9 cellular contexts compared by ENCODE assay signal in genomic region chr12:89390802-89391673, GRCh38. TPM values are rescaled to one million over a fixed set of nuclear protein-coding genes. Genes with fewer than 3 reads are reported as not detected.
DNase-seq lines count a peak whose midpoint lies in the region; ATAC-seq and TF ChIP-seq lines count a peak whose summit lies in the region.
"Had no signal": no experiment of that assay in that cellular context is flagged by ENCODE, and none has a peak within 500 bp of the region (broad histone marks: within the 10 kb centered on the region; RNA-seq: fewer than 3 reads in every experiment).

No MANE protein-coding gene starts in this region.

- H3K9me3 ChIP-seq in mesodermal cell (ENCODE audit: control insufficient read depth, low read length): no peaks in the 10 kb centered on the region

- no peak for ATAC-seq in GM18858 (IDR thresholded peaks at IDR 0.05; ENCODE audit: unreplicated experiment)
- no peak for ATAC-seq in T-cell (replicated peaks in 1 of 4)

- peaks cover 3% of the 10 kb centered on the region for H3K36me3 Mint-ChIP-seq in T-cell

- WGBS in mesodermal cell (ENCODE audit: insufficient coverage in 2 of 2), 2 experiments: 70 to 71% methylated on average over 2 to 3 of the region's 3 CpGs

- H3K36me3 ChIP-seq in brain microvascular endothelial cell (replicated peaks) (no peaks in the 10 kb centered on the region), mesodermal cell (ENCODE audit: control insufficient read depth, insufficient read depth, low read length) (no peaks in the 10 kb centered on the region)

- CTCF ChIA-PET in T-cell (lab: Charles Lee): no interaction called here

- no peaks in the 10 kb centered on the region for H3K9me3 Mint-ChIP-seq in T-cell

- no peak overlapping the region for H3K4me3 Mint-ChIP-seq in T-cell

- intact Hi-C loops in dorsolateral prefrontal cortex (cut with DNase I): no loop called here

- peaks cover 15 to 18% (median 16%) of the 10 kb centered on the region in 3 donors for H3K4me1 Mint-ChIP-seq in T-cell

- in situ Hi-C loops in brain microvascular endothelial cell (cut with HindIII; ENCODE audit: low pct_ligation_motif_present, low sequenced_read_pairs): no loop called here

- H3K4me1 ChIP-seq in mesodermal cell (ENCODE audit: control insufficient read depth, insufficient read depth, low read length, poor library complexity, severe bottlenecking): peaks cover 31% of the 10 kb centered on the region

- TF ChIP-seq CTCF in AG09309 (IDR thresholded peaks at IDR 0.05; ENCODE audit: control insufficient read depth, insufficient read depth, low read depth, low read length, missing control alignments) (no peak), brain microvascular endothelial cell (IDR thresholded peaks at IDR 0.05; ENCODE audit: low read depth, low read length, missing control alignments) (no peak), dorsolateral prefrontal cortex (IDR thresholded peaks at IDR 0.05 in 54 of 56, conservative IDR thresholded peaks at IDR 0.05 in 2 of 56; ENCODE audit: low read depth in 1 of 56, partially characterized antibody in 56 of 56) (no peak)

- H3K27ac ChIP-seq in brain microvascular endothelial cell (peak overlapping the region; percentile 48), mesodermal cell (ENCODE audit: low read depth, low read length, severe bottlenecking) (peak overlapping the region; percentile 55), dorsolateral prefrontal cortex (no peak overlapping the region)

- POLR2A ChIA-PET in T-cell (lab: Charles Lee): no interaction called here

- H3K4me3 ChIP-seq in AG09309 (ENCODE audit: control insufficient read depth, low read depth, low read length) (no peak overlapping the region), brain microvascular endothelial cell (ENCODE audit: low read depth, low read length) (no peak overlapping the region), mesodermal cell (ENCODE audit: extremely low read depth, insufficient read depth, low read length, poor library complexity, severe bottlenecking) (no peak overlapping the region), dorsolateral prefrontal cortex (no peak overlapping the region)

- H3K27me3 Mint-ChIP-seq in T-cell: no peaks in the 10 kb centered on the region

- H3K27ac Mint-ChIP-seq in T-cell: no peak overlapping the region

- no peaks in the 10 kb centered on the region for H3K27me3 ChIP-seq in brain microvascular endothelial cell (replicated peaks)
- H3K27me3 ChIP-seq in dorsolateral prefrontal cortex: no peaks in the 10 kb centered on the region

- DNase-seq in AG09309 (ENCODE audit: low read depth) (peak; percentile 73), LHCN-M2 (ENCODE audit: low read depth) (peak; percentile 97), brain microvascular endothelial cell (peak; percentile 84), T-cell (no peak), dorsolateral prefrontal cortex (no peak)
- DNase-seq in stimulated activated CD4-positive, alpha-beta T cell treated with anti-CD3 and anti-CD28 coated beads, Interleukin-4, amount 100 ng/mL, for 1 hour: no peak
- DNase-seq: hippocampal formation had no signal

RNA-seq across cellular contexts. Expression of gene DUSP6, which starts 38.7 kb away (rescaled TPM):
- total RNA-seq in LHCN-M2 (2014; rRNA removed) (28.3 and 31.6 TPM in 2 replicates), T-cell (10 to 100 TPM in 1 of 5 donors, 1 to 10 TPM in 4; 2.7 to 13.7 (median 3.1) TPM), dorsolateral prefrontal cortex (10 to 100 TPM in 119 of 120 experiments, 1 to 10 TPM in 1; 8.1 to 87.8 (median 26.2) TPM)
- polyA plus RNA-seq in LHCN-M2 (2012): 5.3 TPM
- polyA plus RNA-seq in mesodermal cell (2013, experiment 1 of 2): 378 TPM
- 304 TPM for polyA plus RNA-seq in mesodermal cell (2013, experiment 2 of 2)

Comparison
In these comparisons a context has a peak if more than half of its experiments do, and no peak if none do; other contexts are left out.
1. DNase-seq: peak in AG09309 (single experiment), LHCN-M2 (single experiment) and brain microvascular endothelial cell (single experiment); none in T-cell (0 of 34), dorsolateral prefrontal cortex (0 of 10) and stimulated activated CD4-positive, alpha-beta T cell treated with anti-CD3 and anti-CD28 coated beads, Interleukin-4, amount 100 ng/mL, for 1 hour (single experiment).
2. H3K27ac ChIP-seq: peak in brain microvascular endothelial cell (single experiment) and mesodermal cell (single experiment); none in dorsolateral prefrontal cortex (0 of 59).